Comparison of ENCODE assay signal across 1 cellular context in genomic region chr15:81312790-81313543, GRCh38.
TF ChIP-seq lines count a peak whose summit lies in the region.

No MANE protein-coding gene starts in this region.

TF ChIP-seq in IMR-90, 13 proteins besides CTCF, POLR2A, EP300 and RAD21 (continued from another document):
- TF ChIP-seq MAZ (IDR thresholded peaks at IDR 0.05; ENCODE audit: borderline replicate concordance, low read depth, low read length) (peak; percentile 35; the same call in 1 of the 2 replicates), RCOR1 (IDR thresholded peaks at IDR 0.05; ENCODE audit: insufficient replicate concordance, low read length) (peak; percentile 14), RFX5 (IDR thresholded peaks at IDR 0.05; ENCODE audit: low read depth, low read length) (no peak)
